1 cellular context compared by ENCODE assay signal in the genomic region with DNA sequence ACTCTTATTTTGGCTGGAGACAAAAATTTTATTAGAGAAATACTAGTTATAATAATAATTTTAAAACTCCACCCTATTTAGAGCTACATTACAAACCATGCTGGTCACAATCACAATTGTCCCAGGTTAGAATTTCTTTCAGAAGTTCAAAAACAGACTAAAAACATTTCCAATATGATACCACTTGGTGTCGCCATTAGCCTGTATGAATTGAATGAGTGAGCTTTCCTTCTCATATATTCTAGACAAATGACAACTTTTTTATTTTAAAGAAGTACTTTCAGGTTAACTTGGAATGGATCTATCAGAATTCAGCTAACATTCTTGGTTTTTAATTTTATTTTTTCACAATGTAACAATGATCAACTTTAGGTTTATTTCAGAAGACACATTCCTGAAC.
TF ChIP-seq lines count a peak whose summit lies in the region.

No MANE protein-coding gene starts in this region.

TF ChIP-seq in HCT116, 20 proteins besides CTCF, POLR2A, EP300 and RAD21 (continued from another document):
- TF ChIP-seq FOSL1 (IDR thresholded peaks at IDR 0.05; ENCODE audit: low read depth) (no peak), CEBPB (IDR thresholded peaks at IDR 0.05; ENCODE audit: low read depth) (no peak), CBX3 (IDR thresholded peaks at IDR 0.05; ENCODE audit: low read depth) (no peak), SRF (IDR thresholded peaks at IDR 0.05; ENCODE audit: low read depth) (no peak)
- TF ChIP-seq, protein P1, sequence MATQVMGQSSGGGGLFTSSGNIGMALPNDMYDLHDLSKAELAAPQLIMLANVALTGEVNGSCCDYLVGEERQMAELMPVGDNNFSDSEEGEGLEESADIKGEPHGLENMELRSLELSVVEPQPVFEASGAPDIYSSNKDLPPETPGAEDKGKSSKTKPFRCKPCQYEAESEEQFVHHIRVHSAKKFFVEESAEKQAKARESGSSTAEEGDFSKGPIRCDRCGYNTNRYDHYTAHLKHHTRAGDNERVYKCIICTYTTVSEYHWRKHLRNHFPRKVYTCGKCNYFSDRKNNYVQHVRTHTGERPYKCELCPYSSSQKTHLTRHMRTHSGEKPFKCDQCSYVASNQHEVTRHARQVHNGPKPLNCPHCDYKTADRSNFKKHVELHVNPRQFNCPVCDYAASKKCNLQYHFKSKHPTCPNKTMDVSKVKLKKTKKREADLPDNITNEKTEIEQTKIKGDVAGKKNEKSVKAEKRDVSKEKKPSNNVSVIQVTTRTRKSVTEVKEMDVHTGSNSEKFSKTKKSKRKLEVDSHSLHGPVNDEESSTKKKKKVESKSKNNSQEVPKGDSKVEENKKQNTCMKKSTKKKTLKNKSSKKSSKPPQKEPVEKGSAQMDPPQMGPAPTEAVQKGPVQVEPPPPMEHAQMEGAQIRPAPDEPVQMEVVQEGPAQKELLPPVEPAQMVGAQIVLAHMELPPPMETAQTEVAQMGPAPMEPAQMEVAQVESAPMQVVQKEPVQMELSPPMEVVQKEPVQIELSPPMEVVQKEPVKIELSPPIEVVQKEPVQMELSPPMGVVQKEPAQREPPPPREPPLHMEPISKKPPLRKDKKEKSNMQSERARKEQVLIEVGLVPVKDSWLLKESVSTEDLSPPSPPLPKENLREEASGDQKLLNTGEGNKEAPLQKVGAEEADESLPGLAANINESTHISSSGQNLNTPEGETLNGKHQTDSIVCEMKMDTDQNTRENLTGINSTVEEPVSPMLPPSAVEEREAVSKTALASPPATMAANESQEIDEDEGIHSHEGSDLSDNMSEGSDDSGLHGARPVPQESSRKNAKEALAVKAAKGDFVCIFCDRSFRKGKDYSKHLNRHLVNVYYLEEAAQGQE (IDR thresholded peaks at IDR 0.05; ENCODE audit: low read depth): no peak
- TF ChIP-seq, protein P2, sequence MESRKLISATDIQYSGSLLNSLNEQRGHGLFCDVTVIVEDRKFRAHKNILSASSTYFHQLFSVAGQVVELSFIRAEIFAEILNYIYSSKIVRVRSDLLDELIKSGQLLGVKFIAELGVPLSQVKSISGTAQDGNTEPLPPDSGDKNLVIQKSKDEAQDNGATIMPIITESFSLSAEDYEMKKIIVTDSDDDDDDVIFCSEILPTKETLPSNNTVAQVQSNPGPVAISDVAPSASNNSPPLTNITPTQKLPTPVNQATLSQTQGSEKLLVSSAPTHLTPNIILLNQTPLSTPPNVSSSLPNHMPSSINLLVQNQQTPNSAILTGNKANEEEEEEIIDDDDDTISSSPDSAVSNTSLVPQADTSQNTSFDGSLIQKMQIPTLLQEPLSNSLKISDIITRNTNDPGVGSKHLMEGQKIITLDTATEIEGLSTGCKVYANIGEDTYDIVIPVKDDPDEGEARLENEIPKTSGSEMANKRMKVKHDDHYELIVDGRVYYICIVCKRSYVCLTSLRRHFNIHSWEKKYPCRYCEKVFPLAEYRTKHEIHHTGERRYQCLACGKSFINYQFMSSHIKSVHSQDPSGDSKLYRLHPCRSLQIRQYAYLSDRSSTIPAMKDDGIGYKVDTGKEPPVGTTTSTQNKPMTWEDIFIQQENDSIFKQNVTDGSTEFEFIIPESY (IDR thresholded peaks at IDR 0.05; ENCODE audit: extremely low read depth, insufficient replicate concordance, low read length): no peak
TF ChIP-seq in HCT116: peak in this region for 0.
